In the genomic region with DNA sequence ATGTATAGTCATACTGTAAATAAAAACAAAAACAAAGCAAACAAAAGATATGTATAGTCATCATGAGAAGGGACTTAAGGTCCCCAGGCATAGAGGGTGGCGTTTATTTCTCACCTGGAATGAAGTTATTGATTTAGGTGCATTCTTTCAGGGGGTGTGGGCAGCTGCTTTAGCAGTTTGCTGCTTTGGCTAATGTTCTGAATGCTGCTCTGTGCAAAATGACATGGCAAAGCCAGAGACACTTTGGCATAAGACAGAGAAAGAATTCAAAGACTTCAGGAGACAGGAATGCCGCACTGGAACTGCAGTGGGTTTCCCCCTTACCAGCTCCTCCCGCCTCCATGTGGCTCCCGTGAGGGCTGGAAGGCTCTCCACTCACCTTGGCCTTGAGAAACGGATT, we compare ENCODE assay signal across 24 cellular contexts.
"Had no signal": no experiment of that assay in that cellular context is flagged by ENCODE, and none has a peak within 500 bp of the region (broad histone marks: within the 10 kb centered on the region; RNA-seq: fewer than 3 reads in every experiment).

No MANE protein-coding gene starts in this region.

- H3K4me1 ChIP-seq: colonic mucosa, prostate gland, right atrium auricular region had no signal

- H3K4me1 Mint-ChIP-seq: central memory CD8-positive, alpha-beta T cell; stimulated activated naive CD8-positive, alpha-beta T cell treated with anti-CD3 and anti-CD28 coated beads, Interleukin-15, amount 100 ng/mL, for 72 hours had no signal

- H3K27ac Mint-ChIP-seq: activated T-cell treated with anti-CD3 and anti-CD28 coated beads, Interleukin-2, amount 50 U/mL, for 72 hours; T-helper 1 cell treated with Interleukin-12 subunit alpha and Interleukin-12 subunit beta and Interleukin-4 antibody, amounts not matched to agents 30 μg/mL and 1 μg/mL, for 36 hours had no signal

- H3K4me3 ChIP-seq: colonic mucosa, left ventricle myocardium inferior, prostate gland, right atrium auricular region, skin epidermis, upper lobe of left lung had no signal

- H3K27me3 ChIP-seq: colonic mucosa, right atrium auricular region, upper lobe of left lung had no signal

- H3K27me3 Mint-ChIP-seq: stimulated activated naive CD8-positive, alpha-beta T cell treated with anti-CD3 and anti-CD28 coated beads, Interleukin-15, amount 100 ng/mL, for 72 hours had no signal

- ATAC-seq: activated T-cell treated with anti-CD3 and anti-CD28 coated beads, Interleukin-2, amount 50 U/mL, for 72 hours; stimulated activated naive CD8-positive, alpha-beta T cell treated with anti-CD3 and anti-CD28 coated beads, Interleukin-15, amount 100 ng/mL, for 72 hours had no signal

- H3K36me3 ChIP-seq: colonic mucosa, left ventricle myocardium inferior, prostate gland, right atrium auricular region, upper lobe of left lung had no signal

- H3K9me3 Mint-ChIP-seq: activated T-cell treated with anti-CD3 and anti-CD28 coated beads, Interleukin-2, amount 50 U/mL, for 72 hours; central memory CD8-positive, alpha-beta T cell; stimulated activated naive CD8-positive, alpha-beta T cell treated with anti-CD3 and anti-CD28 coated beads, Interleukin-15, amount 100 ng/mL, for 72 hours; T-helper 1 cell treated with Interleukin-12 subunit alpha and Interleukin-12 subunit beta and Interleukin-4 antibody, amounts not matched to agents 30 μg/mL and 1 μg/mL, for 36 hours had no signal

- DNase-seq: activated CD4-positive, alpha-beta T cell treated with anti-CD3 and anti-CD28 coated beads, Interleukin-2, amount 50 U/mL, for 1 hour; activated CD4-positive, CD25-positive, alpha-beta regulatory T cell treated with anti-CD3 and anti-CD28 coated beads, Interleukin-2, amount 50 U/mL, for 72 hours; activated CD8-positive, alpha-beta memory T cell treated with anti-CD3 and anti-CD28 coated beads for 24 hours; activated CD8-positive, alpha-beta memory T cell treated with anti-CD3 and anti-CD28 coated beads, Interleukin-2, amount 50 U/mL, for 48 hours; activated effector memory CD4-positive, alpha-beta T cell treated with anti-CD3 and anti-CD28 coated beads, Interleukin-2, amount 50 U/mL, for 16 hours; activated naive CD4-positive, alpha-beta T cell treated with anti-CD3 and anti-CD28 coated beads, Interleukin-2, amount 50 U/mL, for 16 hours; activated T-cell treated with anti-CD3 and anti-CD28 coated beads, Interleukin-2, amount 50 U/mL, for 72 hours; aorta; colonic mucosa; erythroblast; foreskin melanocyte; glutamatergic neuron; hypothalamus; left ventricle myocardium inferior; occipital lobe; stimulated activated naive CD8-positive, alpha-beta T cell treated with anti-CD3 and anti-CD28 coated beads, Interleukin-15, amount 100 ng/mL, for 72 hours; upper lobe of left lung had no signal

- FAIRE-seq: endometrium, keratinocyte had no signal

- H3K9me3 ChIP-seq: colonic mucosa, left ventricle myocardium inferior, prostate gland, right atrium auricular region, upper lobe of left lung had no signal

- H3K4me3 Mint-ChIP-seq: activated T-cell treated with anti-CD3 and anti-CD28 coated beads, Interleukin-2, amount 50 U/mL, for 72 hours; central memory CD8-positive, alpha-beta T cell; stimulated activated naive CD8-positive, alpha-beta T cell treated with anti-CD3 and anti-CD28 coated beads, Interleukin-15, amount 100 ng/mL, for 72 hours; T-helper 1 cell treated with Interleukin-12 subunit alpha and Interleukin-12 subunit beta and Interleukin-4 antibody, amounts not matched to agents 30 μg/mL and 1 μg/mL, for 36 hours had no signal

- H3K27ac ChIP-seq: colonic mucosa, left ventricle myocardium inferior, prostate gland, right atrium auricular region, skin epidermis, upper lobe of left lung had no signal
